In the genomic region with DNA sequence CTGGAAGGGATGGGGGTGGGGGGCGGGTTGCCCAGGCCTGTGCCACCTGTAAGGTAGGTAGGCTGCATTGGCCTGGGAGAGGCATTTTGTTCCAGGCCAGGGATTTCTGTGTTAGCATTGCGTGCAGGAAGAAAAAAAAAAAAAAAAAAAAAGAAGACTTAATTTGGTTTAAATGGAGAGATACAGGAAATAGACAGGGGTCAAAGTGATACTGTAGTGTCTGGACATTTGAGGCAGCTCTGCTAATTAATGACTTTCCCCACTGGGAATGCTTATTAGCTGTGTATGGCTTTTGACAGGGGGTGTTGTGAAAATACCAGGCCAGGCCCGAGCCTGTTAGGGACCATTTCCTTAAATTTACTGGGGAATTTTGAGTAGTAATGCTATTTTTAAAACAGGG, we compare ENCODE assay signal across 8 cellular contexts. TPM values are rescaled to one million over a fixed set of nuclear protein-coding genes. Genes with fewer than 3 reads are reported as not detected.
DNase-seq lines count a peak whose midpoint lies in the region; ATAC-seq and TF ChIP-seq lines count a peak whose summit lies in the region.

No MANE protein-coding gene starts in this region.

- H3K9me3 Mint-ChIP-seq in MCF 10A (ENCODE audit: unreplicated experiment) = no peaks in the 10 kb centered on the region

- H3K4me1 ChIP-seq in mucosa of stomach (ENCODE audit: control insufficient read depth, insufficient read depth, low read length) = peaks cover 4% of the 10 kb centered on the region

- H3K9ac ChIP-seq in mucosa of stomach (ENCODE audit: low read length) = peak overlapping the region; percentile 88

- no peak for TF ChIP-seq CTCF in AG04449 (IDR thresholded peaks at IDR 0.05; ENCODE audit: insufficient read depth, low read length, missing control alignments)
- TF ChIP-seq CTCF in MCF 10A (IDR thresholded peaks at IDR 0.05; ENCODE audit: unreplicated experiment) = no peak

- peaks cover 33% of the 10 kb centered on the region for H3K4me1 Mint-ChIP-seq in MCF 10A (ENCODE audit: insufficient read depth, unreplicated experiment)

- POLR2A ChIA-PET in AG04449 (lab: Yijun Ruan, JAX) = interaction anchor here (1.9 kb wide), 1 partner anchor 24 kb away, joined by 10 read pairs; the partner anchor contains the start of gene ZNF18
- POLR2A ChIA-PET in HEK293T (lab: Yijun Ruan, JAX) = interaction anchor here (0.9 to 6.8 kb wide), 3 partner anchors 9 to 26 kb away, joined by 3 to 88 read pairs (median 3); partner anchors contain the start of gene ZNF18
- POLR2A ChIA-PET in MCF 10A (lab: Yijun Ruan, JAX) = interaction anchor here (0.9 to 7.9 kb wide), 8 partner anchors 8 to 99 kb away, joined by 3 to 184 read pairs (median 4); partner anchors contain the start of gene ZNF18

- ATAC-seq in GM19023 (IDR thresholded peaks at IDR 0.05; ENCODE audit: unreplicated experiment) (no peak), HG02870 (IDR thresholded peaks at IDR 0.05; ENCODE audit: unreplicated experiment) (no peak), HG03469 (IDR thresholded peaks at IDR 0.05; ENCODE audit: unreplicated experiment) (no peak), GM21717 (IDR thresholded peaks at IDR 0.05; ENCODE audit: unreplicated experiment) (no peak)

- CTCF ChIA-PET in AG04449 (lab: Yijun Ruan, JAX) (interaction anchor here (1.6 kb wide), 1 partner anchor 53 kb away, joined by 3 read pairs; no protein-coding TSS in a partner anchor), HEK293T (lab: Yijun Ruan, JAX) (interaction anchor here (1.4 kb wide), 1 partner anchor 15 kb away, joined by 4 read pairs; no protein-coding TSS in a partner anchor), MCF 10A (lab: Yijun Ruan, JAX) (interaction anchor here (0.6 to 1.5 kb wide), 5 partner anchors 10 to 98 kb away, joined by 3 to 6 read pairs (median 4); partner anchors contain the start of gene ZNF18)

- BruUV-seq in MCF 10A (replicated peaks; lab: Mats Ljungman, UMichigan) = no TSS peak

- H3K27ac Mint-ChIP-seq in MCF 10A (ENCODE audit: low read depth, unreplicated experiment) = peak overlapping the region; percentile 66

- no peaks in the 10 kb centered on the region for H3K27me3 Mint-ChIP-seq in MCF 10A (ENCODE audit: insufficient read depth, unreplicated experiment)

- H3K36me3 ChIP-seq in mucosa of stomach (ENCODE audit: control insufficient read depth, insufficient read depth, low read length) = no peaks in the 10 kb centered on the region

- no peaks in the 10 kb centered on the region for H3K9me3 ChIP-seq in mucosa of stomach (ENCODE audit: control insufficient read depth, low read length)

- H3K4me3 ChIP-seq in AG04449 (ENCODE audit: low read depth, low read length) (peak overlapping the region; percentile 70), mucosa of stomach (ENCODE audit: low read length) (no peak overlapping the region)

- H3K36me3 Mint-ChIP-seq in MCF 10A (ENCODE audit: insufficient read depth, unreplicated experiment) = peaks cover 7% of the 10 kb centered on the region

- no peak for DNase-seq in AG04449 (ENCODE audit: low read depth, low spot score)
- no peak for DNase-seq in HEK293T (ENCODE audit: extremely low spot score)
- no peak for DNase-seq in MCF 10A (ENCODE audit: unreplicated experiment)

- peak overlapping the region; percentile 73 for H3K4me3 Mint-ChIP-seq in MCF 10A (ENCODE audit: unreplicated experiment)

- H3K27me3 ChIP-seq in mucosa of stomach (ENCODE audit: control insufficient read depth, insufficient read depth, low read length) = peaks cover 6% of the 10 kb centered on the region

- intact Hi-C loops in MCF 10A (cut with micrococcal nuclease) = loop anchor here (5.0 kb wide), 1 partner anchor 96 kb away; no protein-coding TSS in a partner anchor

TF ChIP-seq in HEK293T, 16 proteins besides CTCF, POLR2A, EP300 and RAD21:
- TF ChIP-seq FOXK2 (IDR thresholded peaks at IDR 0.05) = no peak
- TF ChIP-seq ZNF384 (IDR thresholded peaks at IDR 0.05) = peak; percentile 53
TF ChIP-seq in HEK293T: peak in this region for 1.

RNA-seq across cellular contexts. Expression of gene MAP2K4, which starts 0.9 kb away (rescaled TPM):
- 29.2 and 42.3 TPM in 2 replicates for total RNA-seq in MCF 10A (2022)

RNA-seq across cellular contexts. Expression of gene ZNF18, which starts 24.3 kb away (rescaled TPM):
- 4.6 and 7.3 TPM in 2 replicates for total RNA-seq in MCF 10A (2022)
